Comparison of ENCODE assay signal across 12 cellular contexts in genomic region chr2:74204436-74204835, GRCh38. TPM values are rescaled to one million over a fixed set of nuclear protein-coding genes. Genes with fewer than 3 reads are reported as not detected.
DNase-seq lines count a peak whose midpoint lies in the region; ATAC-seq, FAIRE-seq and TF ChIP-seq lines count a peak whose summit lies in the region.
"Had no signal": no experiment of that assay in that cellular context is flagged by ENCODE, and none has a peak within 500 bp of the region (broad histone marks: within the 10 kb centered on the region; RNA-seq: fewer than 3 reads in every experiment).

No MANE protein-coding gene starts in this region.

- no peaks in the 10 kb centered on the region for H3K9me3 ChIP-seq in A549
- H3K9me3 ChIP-seq in CD8-positive, alpha-beta memory T cell (ENCODE audit: low read length), result no peaks in the 10 kb centered on the region
- H3K9me3 ChIP-seq: neutrophil had no signal

- POLR2A ChIA-PET in A549 (lab: Yijun Ruan, JAX), result interaction anchor here (1.0 to 1.6 kb wide), 2 partner anchors 10 to 26 kb away, joined by 5 to 6 read pairs; partner anchors contain the start of gene MOB1A
- POLR2A ChIA-PET in CD8-positive, alpha-beta memory T cell (lab: Charles Lee), result interaction anchor here (0.5 kb wide), 1 partner anchor 10 kb away, joined by 5 read pairs; no protein-coding TSS in a partner anchor
- POLR2A ChIA-PET in activated CD4-positive, alpha-beta memory T cell treated with anti-CD3 and anti-CD28 coated beads, Interleukin-2, amount 10 ng/mL, durations not matched to agents 7 days and 5 days (lab: Charles Lee), result interaction anchor here (0.7 to 6.4 kb wide), 9 partner anchors 8 to 467 kb away, joined by 3 to 125 read pairs (median 4); partner anchors contain the start of genes BOLA3, MOB1A, TPRKB and WBP1

- H3K27me3 ChIP-seq in CD8-positive, alpha-beta memory T cell (ENCODE audit: insufficient read depth, low read length, poor library complexity, severe bottlenecking), result no peaks in the 10 kb centered on the region
- H3K27me3 ChIP-seq: dorsolateral prefrontal cortex, foreskin keratinocyte, neutrophil had no signal

- TF ChIP-seq CTCF in A549 (IDR thresholded peaks at IDR 0.05), result no peak

- TF ChIP-seq EP300 in A549 (IDR thresholded peaks at IDR 0.05), result no peak

- H3K4me2 ChIP-seq in A549, result peak overlapping the region; percentile 30; the same call in 1 of the 3 replicates

- no peak for TF ChIP-seq POLR2A in A549 (IDR thresholded peaks at IDR 0.05; ENCODE audit: low read length)
- TF ChIP-seq POLR2A in GM12891 (IDR thresholded peaks at IDR 0.05; ENCODE audit: low read depth, low read length), result no peak

- H3K4me3 Mint-ChIP-seq in CD8-positive, alpha-beta memory T cell, result peak overlapping the region in 1 of 7 donors; percentile 6
- peak overlapping the region; percentile 58 for H3K4me3 Mint-ChIP-seq in activated CD4-positive, alpha-beta memory T cell treated with anti-CD3 and anti-CD28 coated beads, Interleukin-2, amount 10 ng/mL, durations not matched to agents 7 days and 5 days

- no peak for DNase-seq in A549 (ENCODE audit: low read depth in 1 of 2, low spot score in 1 of 2)
- DNase-seq in CD8-positive, alpha-beta memory T cell, result no peak
- DNase-seq in activated CD4-positive, alpha-beta memory T cell treated with anti-CD3 and anti-CD28 coated beads, Interleukin-2, amount 10 ng/mL, durations not matched to agents 7 days and 5 days, result no peak
- peak; percentile 43 for DNase-seq in islet precursor cell
- DNase-seq in GM12891 (ENCODE audit: insufficient read length, low spot score), result no peak
- no peak for DNase-seq in left cardiac atrium
- no peak for DNase-seq in stimulated activated CD4-positive, alpha-beta T cell treated with anti-CD3 and anti-CD28 coated beads, Interleukin-12 subunit alpha, Interleukin-12 subunit beta, amount 100 ng/mL, for 4 hours
- DNase-seq: dorsolateral prefrontal cortex, foreskin keratinocyte, NCI-H446 had no signal

- H3K9me3 Mint-ChIP-seq in CD8-positive, alpha-beta memory T cell, result no peaks in the 10 kb centered on the region
- H3K9me3 Mint-ChIP-seq in activated CD4-positive, alpha-beta memory T cell treated with anti-CD3 and anti-CD28 coated beads, Interleukin-2, amount 10 ng/mL, durations not matched to agents 7 days and 5 days, result no peaks in the 10 kb centered on the region

- no peak overlapping the region for H3K4me3 ChIP-seq in A549
- H3K4me3 ChIP-seq in CD8-positive, alpha-beta memory T cell (ENCODE audit: low read length), result no peak overlapping the region
- H3K4me3 ChIP-seq: dorsolateral prefrontal cortex had no signal

- H3K4me1 ChIP-seq in A549, result peaks cover 63% of the 10 kb centered on the region
- H3K4me1 ChIP-seq in CD8-positive, alpha-beta memory T cell (ENCODE audit: insufficient read depth, low read length), result peaks cover 39% of the 10 kb centered on the region

- H3K27me3 Mint-ChIP-seq in CD8-positive, alpha-beta memory T cell, result no peaks in the 10 kb centered on the region
- H3K27me3 Mint-ChIP-seq in activated CD4-positive, alpha-beta memory T cell treated with anti-CD3 and anti-CD28 coated beads, Interleukin-2, amount 10 ng/mL, durations not matched to agents 7 days and 5 days, result no peaks in the 10 kb centered on the region

- no peak overlapping the region for H3K27ac ChIP-seq in A549
- H3K27ac ChIP-seq in CD8-positive, alpha-beta memory T cell (ENCODE audit: low read depth, low read length), result no peak overlapping the region
- H3K27ac ChIP-seq: dorsolateral prefrontal cortex, foreskin keratinocyte, neutrophil had no signal

- FAIRE-seq in A549 (lab: Jason Lieb, UNC) (no peak), GM12891 (lab: Jason Lieb, UNC) (no peak)

- ATAC-seq in A549 (no peak), HG03045 (IDR thresholded peaks at IDR 0.05; ENCODE audit: unreplicated experiment) (no peak), left cardiac atrium (no peak)

- H3K36me3 Mint-ChIP-seq in CD8-positive, alpha-beta memory T cell, result peaks cover 0 to 15% (median 3%) of the 10 kb centered on the region in 3 donors
- peaks cover 83% of the 10 kb centered on the region for H3K36me3 Mint-ChIP-seq in activated CD4-positive, alpha-beta memory T cell treated with anti-CD3 and anti-CD28 coated beads, Interleukin-2, amount 10 ng/mL, durations not matched to agents 7 days and 5 days (ENCODE audit: low read depth)

- H3K27ac Mint-ChIP-seq in CD8-positive, alpha-beta memory T cell, result peak overlapping the region in 7 of 8 donors; percentile 11 to 98 (median 70)
- peak overlapping the region; percentile 96 for H3K27ac Mint-ChIP-seq in activated CD4-positive, alpha-beta memory T cell treated with anti-CD3 and anti-CD28 coated beads, Interleukin-2, amount 10 ng/mL, durations not matched to agents 7 days and 5 days

- peaks cover 34 to 74% (median 65%) of the 10 kb centered on the region in 3 donors for H3K4me1 Mint-ChIP-seq in CD8-positive, alpha-beta memory T cell
- H3K4me1 Mint-ChIP-seq in activated CD4-positive, alpha-beta memory T cell treated with anti-CD3 and anti-CD28 coated beads, Interleukin-2, amount 10 ng/mL, durations not matched to agents 7 days and 5 days, result peaks cover 84% of the 10 kb centered on the region

- WGBS in A549 (ENCODE audit: missing lambda C conversion rate), result 93% methylated on average over 3 of the region's 3 CpGs

- no peak for TF ChIP-seq RAD21 in A549 (conservative IDR thresholded peaks at IDR 0.05 in 1 of 2, IDR thresholded peaks at IDR 0.05 in 1 of 2)

- CTCF ChIA-PET in A549 (lab: Yijun Ruan, JAX), result interaction anchor here (0.6 to 1.7 kb wide), 5 partner anchors 10 to 57 kb away, joined by 3 to 4 read pairs (median 3); partner anchors contain the start of gene BOLA3
- CTCF ChIA-PET in CD8-positive, alpha-beta memory T cell (lab: Charles Lee), result interaction anchor here (1.1 kb wide), 2 partner anchors 25 to 45 kb away, joined by 3 to 4 read pairs; partner anchors contain the start of gene MOB1A
- CTCF ChIA-PET in activated CD4-positive, alpha-beta memory T cell treated with anti-CD3 and anti-CD28 coated beads, Interleukin-2, amount 10 ng/mL, durations not matched to agents 7 days and 5 days (lab: Charles Lee), result interaction anchor here (0.7 to 5.0 kb wide), 3 partner anchors 26 to 170 kb away, joined by 5 to 41 read pairs (median 11); partner anchors contain the start of genes BOLA3 and MOB1A

- intact Hi-C loops in left cardiac atrium (cut with DNase I), result no loop called here

- H3K36me3 ChIP-seq in CD8-positive, alpha-beta memory T cell (ENCODE audit: insufficient read depth, low read length), result no peaks in the 10 kb centered on the region

TF ChIP-seq in A549, 52 proteins besides CTCF, POLR2A, EP300 and RAD21 (continues in another document):
- TF ChIP-seq ESRRA (IDR thresholded peaks at IDR 0.05; ENCODE audit: borderline replicate concordance, low read length) (no peak), RCOR1 (IDR thresholded peaks at IDR 0.05; ENCODE audit: low read depth, low read length) (no peak), MAFK (IDR thresholded peaks at IDR 0.05; ENCODE audit: partially characterized antibody) (no peak), RARB (CRISPR knock-in tag; IDR thresholded peaks at IDR 0.05) (no peak), FOSB (CRISPR knock-in tag; IDR thresholded peaks at IDR 0.05) (no peak)

TF ChIP-seq in GM12891, 5 proteins besides CTCF, POLR2A, EP300 and RAD21:
- TF ChIP-seq SPI1 (IDR thresholded peaks at IDR 0.05; ENCODE audit: low read depth, low read length) (no peak), POLR2AphosphoS5 (IDR thresholded peaks at IDR 0.05; ENCODE audit: low read depth, low read length) (no peak), POU2F2 (IDR thresholded peaks at IDR 0.05; ENCODE audit: low read depth, low read length) (no peak), TAF1 (IDR thresholded peaks at IDR 0.05; ENCODE audit: low read depth, low read length) (no peak), PAX5 (IDR thresholded peaks at IDR 0.05; ENCODE audit: insufficient read depth, low read length, severe bottlenecking) (no peak)

RNA-seq across cellular contexts. Expression of gene MTHFD2, which starts 6.0 kb away (rescaled TPM):
- polyA plus RNA-seq in A549 (2011; rRNA removed) (429 and 608 TPM in 2 replicates), A549 (2017; fragmentation: RNase III; extraction: RNeasy Plus Mini Kit Qiagen cat#74134 plus additional on column Dnase treatment) (149 to 188 TPM (median 153 TPM) in 3 replicates)
- 270 and 278 TPM in 2 replicates for polyA plus RNA-seq in A549 (2012; cell fraction: cytosol; rRNA removed)
- polyA plus RNA-seq in A549 (2012; cell fraction: nucleus; rRNA removed), result 61.1 and 149 TPM in 2 replicates
- polyA minus RNA-seq in A549 (2011; rRNA and poly(A)+ RNA removed), result 254 and 261 TPM in 2 replicates
- total RNA-seq in CD8-positive, alpha-beta memory T cell, result 100 to 1,000 TPM; 379 to 397 TPM
- polyA plus RNA-seq in CD8-positive, alpha-beta memory T cell, result 11.0 TPM
- 100 to 1,000 TPM; 264 to 277 TPM for total RNA-seq in activated CD4-positive, alpha-beta memory T cell treated with anti-CD3 and anti-CD28 coated beads, Interleukin-2, amount 10 ng/mL, durations not matched to agents 7 days and 5 days
- 118 TPM for polyA plus RNA-seq in GM12891 (2012; ENCODE audit: low read depth, missing spikeins)
- 10 to 100 TPM; 21.8 to 33.0 TPM for total RNA-seq in left cardiac atrium

RNA-seq across cellular contexts. Expression of gene MOB1A, which starts 25.8 kb away (rescaled TPM):
- polyA plus RNA-seq in A549 (2011; rRNA removed) (108 and 118 TPM in 2 replicates), A549 (2017; fragmentation: RNase III; extraction: RNeasy Plus Mini Kit Qiagen cat#74134 plus additional on column Dnase treatment) (65.5 to 72.6 TPM (median 71.8 TPM) in 3 replicates)
- 21.2 and 26.8 TPM in 2 replicates for polyA plus RNA-seq in A549 (2012; cell fraction: cytosol; rRNA removed)
- polyA plus RNA-seq in A549 (2012; cell fraction: nucleus; rRNA removed), result 7.6 and 18.8 TPM in 2 replicates
- 44.9 and 50.3 TPM in 2 replicates for polyA minus RNA-seq in A549 (2011; rRNA and poly(A)+ RNA removed)
- total RNA-seq in CD8-positive, alpha-beta memory T cell, result 100 to 1,000 TPM; 177 to 185 TPM
- 161 TPM for polyA plus RNA-seq in CD8-positive, alpha-beta memory T cell
- 100 to 1,000 TPM; 188 to 193 TPM for total RNA-seq in activated CD4-positive, alpha-beta memory T cell treated with anti-CD3 and anti-CD28 coated beads, Interleukin-2, amount 10 ng/mL, durations not matched to agents 7 days and 5 days
- polyA plus RNA-seq in GM12891 (2012; ENCODE audit: low read depth, missing spikeins), result 60.5 TPM
- total RNA-seq in left cardiac atrium, result 10 to 100 TPM; 67.4 to 79.7 TPM

RNA-seq across cellular contexts. Expression of gene BOLA3, which starts 56.7 kb away (rescaled TPM):
- polyA plus RNA-seq in A549 (2011; rRNA removed) (93.9 and 136 TPM in 2 replicates), A549 (2017; fragmentation: RNase III; extraction: RNeasy Plus Mini Kit Qiagen cat#74134 plus additional on column Dnase treatment) (125 to 145 TPM (median 139 TPM) in 3 replicates)
- polyA plus RNA-seq in A549 (2012; cell fraction: cytosol; rRNA removed), result 117 and 146 TPM in 2 replicates
- polyA plus RNA-seq in A549 (2012; cell fraction: nucleus; rRNA removed), result 29.5 and 39.3 TPM in 2 replicates
- polyA minus RNA-seq in A549 (2011; rRNA and poly(A)+ RNA removed), result 7.1 and 7.7 TPM in 2 replicates
- total RNA-seq in CD8-positive, alpha-beta memory T cell, result 100 to 1,000 TPM; 131 to 133 TPM
- polyA plus RNA-seq in CD8-positive, alpha-beta memory T cell, result 74.1 TPM
- 10 to 100 TPM; 46.5 to 55.4 TPM for total RNA-seq in activated CD4-positive, alpha-beta memory T cell treated with anti-CD3 and anti-CD28 coated beads, Interleukin-2, amount 10 ng/mL, durations not matched to agents 7 days and 5 days
- polyA plus RNA-seq in GM12891 (2012; ENCODE audit: low read depth, missing spikeins), result 93.4 TPM
- total RNA-seq in left cardiac atrium, result 100 to 1,000 TPM in 1 of 2 donors, 10 to 100 TPM in 1; 91.6 to 102 TPM

Comparison
In these comparisons a context has a peak if more than half of its experiments do, and no peak if none do; other contexts are left out.
1. RNA of gene MTHFD2, which starts 6.0 kb away (total RNA-seq): 379 to 397 TPM in CD8-positive, alpha-beta memory T cell and 264 to 277 TPM in activated CD4-positive, alpha-beta memory T cell treated with anti-CD3 and anti-CD28 coated beads, Interleukin-2, amount 10 ng/mL, durations not matched to agents 7 days and 5 days; 21.8 to 33.0 TPM in left cardiac atrium; every median in the first group is over 4 times any median in the second.